ENCODE assay signal across 22 cellular contexts in genomic region chr15:50953302-50953701, GRCh38. TPM values are rescaled to one million over a fixed set of nuclear protein-coding genes. Genes with fewer than 3 reads are reported as not detected.
DNase-seq lines count a peak whose midpoint lies in the region; ATAC-seq, FAIRE-seq and TF ChIP-seq lines count a peak whose summit lies in the region.
"Had no signal": no experiment of that assay in that cellular context is flagged by ENCODE, and none has a peak within 500 bp of the region (broad histone marks: within the 10 kb centered on the region; RNA-seq: fewer than 3 reads in every experiment).

No MANE protein-coding gene starts in this region.

- dilution Hi-C loops in keratinocyte (cut with MboI; ENCODE audit: extremely low pct_ligation_motif_present, low sequenced_read_pairs), result no loop called here

- CTCF ChIA-PET in PC-3 (lab: Charles Lee), result no interaction called here

- H3K9ac ChIP-seq in PC-3 (ENCODE audit: low read length) (no peak overlapping the region), keratinocyte (ENCODE audit: control insufficient read depth, extremely low read depth, insufficient read depth, low read length) (no peak overlapping the region)

- DNase-seq in EH (ENCODE audit: low read depth) (peak; percentile 22), PC-3 (peak; percentile 37), choroid plexus epithelial cell (ENCODE audit: low read depth) (peak; percentile 60), keratinocyte (ENCODE audit: low read depth, low spot score) (no peak), GF-D8 (lab: John Stamatoyannopoulos, UW) (no peak), natural killer cell (no peak)
- DNase-seq: activated CD4-positive, alpha-beta T cell treated with anti-CD3 and anti-CD28 coated beads for 1 hour; activated naive CD4-positive, alpha-beta T cell treated with anti-CD3 and anti-CD28 coated beads, Interleukin-2, amount 50 U/mL, for 16 hours; aorta; DMS 273 treated with DMSO at 0.1 percent for 48 hours; endodermal cell; midbrain; NCI-H1436 treated with DMSO at 0.1 percent for 48 hours; NCI-H526; SHP77; stimulated activated naive CD4-positive, alpha-beta T cell had no signal

- no peak overlapping the region for H3K4me3 ChIP-seq in PC-3 (ENCODE audit: low read length)
- no peak overlapping the region for H3K4me3 ChIP-seq in choroid plexus epithelial cell (ENCODE audit: low read depth, low read length)
- H3K4me3 ChIP-seq in keratinocyte (ENCODE audit: control insufficient read depth in 2 of 3, extremely low read depth in 1 of 3, insufficient read depth in 2 of 3, low read depth in 1 of 3, low read length in 3 of 3), result no peak overlapping the region
- H3K4me3 ChIP-seq: skin epidermis had no signal

- H3K9me2 ChIP-seq in PC-3 (replicated peaks; ENCODE audit: low read length), result no peaks in the 10 kb centered on the region

- peaks cover 5 to 11% of the 10 kb centered on the region in 2 donors for H3K4me1 Mint-ChIP-seq in natural killer cell
- H3K4me1 Mint-ChIP-seq: CD14-positive monocyte, endodermal cell had no signal

- intact Hi-C loops in PC-3 (cut with micrococcal nuclease) (no loop called here), natural killer cell (cut with micrococcal nuclease) (no loop called here)

- H3K9me3 ChIP-seq in PC-3 (ENCODE audit: low read length) (no peaks in the 10 kb centered on the region), keratinocyte (ENCODE audit: control insufficient read depth, low read depth, low read length) (no peaks in the 10 kb centered on the region)

- H3K9me1 ChIP-seq in keratinocyte (ENCODE audit: control insufficient read depth, extremely low read depth, insufficient read depth, low read length), result no peaks in the 10 kb centered on the region

- H3K4me3 Mint-ChIP-seq in natural killer cell, result no peak overlapping the region
- H3K4me3 Mint-ChIP-seq: CD14-positive monocyte, endodermal cell had no signal

- H2AFZ ChIP-seq in PC-3 (ENCODE audit: low read length) (no peak overlapping the region), keratinocyte (ENCODE audit: control insufficient read depth, low read length) (no peak overlapping the region)

- no peaks in the 10 kb centered on the region for H3K79me2 ChIP-seq in PC-3 (ENCODE audit: low read length)
- H3K79me2 ChIP-seq in keratinocyte (ENCODE audit: control insufficient read depth, insufficient read depth, low read length), result peaks cover 3% of the 10 kb centered on the region

- H3K4me2 ChIP-seq in PC-3 (ENCODE audit: low read length) (no peak overlapping the region), keratinocyte (ENCODE audit: control insufficient read depth, extremely low read depth, insufficient read depth, low read depth, low read length) (no peak overlapping the region)

- H3K9me3 Mint-ChIP-seq in natural killer cell, result peaks cover 0 to 4% of the 10 kb centered on the region in 2 donors

- H3K27me3 ChIP-seq in PC-3 (ENCODE audit: low read length) (no peaks in the 10 kb centered on the region), keratinocyte (ENCODE audit: control insufficient read depth, extremely low read depth, insufficient read depth, low read length) (no peaks in the 10 kb centered on the region)

- H3K36me3 ChIP-seq in PC-3 (ENCODE audit: low read depth, low read length) (peaks cover 14% of the 10 kb centered on the region), keratinocyte (ENCODE audit: control insufficient read depth in 2 of 2, extremely low read depth in 1 of 2, insufficient read depth in 2 of 2, low read length in 2 of 2) (peaks cover 5 to 14% of the 10 kb centered on the region in 2 experiments)

- POLR2A ChIA-PET in PC-3 (lab: Charles Lee; ENCODE audit: unreplicated experiment), result no interaction called here

- H3K27ac ChIP-seq in PC-3 (ENCODE audit: low read length) (no peak overlapping the region; the same call in 1 of the 2 replicates), keratinocyte (ENCODE audit: control insufficient read depth, insufficient read depth, low read length) (peak overlapping the region; percentile 45)
- H3K27ac ChIP-seq: skin epidermis had no signal

- TF ChIP-seq CTCF in PC-3 (conservative IDR thresholded peaks at IDR 0.05; ENCODE audit: low read depth, low read length), result no peak
- TF ChIP-seq CTCF in choroid plexus epithelial cell (conservative IDR thresholded peaks at IDR 0.05; ENCODE audit: low read depth, low read length), result no peak
- no peak for TF ChIP-seq CTCF in keratinocyte (optimal IDR thresholded peaks at IDR 0.05 in 1 of 3, IDR thresholded peaks at IDR 0.05 in 1 of 3, conservative IDR thresholded peaks at IDR 0.05 in 1 of 3; ENCODE audit: extremely low read depth in 1 of 3, insufficient read depth in 2 of 3, low read length in 3 of 3)
- TF ChIP-seq CTCF in natural killer cell (IDR thresholded peaks at IDR 0.05), result no peak

- H3K4me1 ChIP-seq in PC-3 (ENCODE audit: insufficient read depth, low read length) (no peaks in the 10 kb centered on the region), keratinocyte (ENCODE audit: control insufficient read depth, extremely low read depth, insufficient read depth, low read length) (peaks cover 10% of the 10 kb centered on the region)

- BruUV-seq in PC-3 (replicated peaks; lab: Mats Ljungman, UMichigan), result no TSS peak

- H3K27me3 Mint-ChIP-seq in natural killer cell (ENCODE audit: low read depth in 2 of 2), result no peaks in the 10 kb centered on the region

- peak; percentile 48 for FAIRE-seq in keratinocyte (lab: Jason Lieb, UNC)
- FAIRE-seq: GM12891, H1 had no signal

- H4K20me1 ChIP-seq in PC-3 (ENCODE audit: low read length) (no peaks in the 10 kb centered on the region), keratinocyte (ENCODE audit: control insufficient read depth, extremely low read depth, insufficient read depth, low read length) (no peaks in the 10 kb centered on the region)

- no peak overlapping the region for H3K27ac Mint-ChIP-seq in natural killer cell
- H3K27ac Mint-ChIP-seq: CD14-positive monocyte, endodermal cell had no signal

- ATAC-seq in PC-3 (peak; percentile 79), HG02870 (IDR thresholded peaks at IDR 0.05; ENCODE audit: unreplicated experiment) (no peak), HG03432 (IDR thresholded peaks at IDR 0.05; ENCODE audit: unreplicated experiment) (no peak), natural killer cell (no peak)

- H3K36me3 Mint-ChIP-seq in natural killer cell, result peaks cover 33% of the 10 kb centered on the region

- H3F3A ChIP-seq in PC-3 (ENCODE audit: low read length, unreplicated experiment), result no peaks in the 10 kb centered on the region

RNA-seq across cellular contexts. Expression of gene AP4E1, which starts 44.8 kb away (rescaled TPM):
- total RNA-seq in PC-3 (2014; rRNA removed), result 4.7 and 6.0 TPM in 2 replicates
- 4.2 to 7.9 TPM (median 5.4 TPM) in 3 replicates for polyA plus RNA-seq in keratinocyte
- polyA plus RNA-seq in keratinocyte (2011; ENCODE audit: low read depth), result 4.9 TPM
- 3.4 and 6.1 TPM in 2 replicates for polyA plus RNA-seq in keratinocyte (2011; cell fraction: cytosol; rRNA removed)
- polyA plus RNA-seq in keratinocyte (2011; cell fraction: nucleus; rRNA removed), result 5.6 and 6.7 TPM in 2 replicates
- 5.3 and 7.7 TPM in 2 replicates for polyA plus RNA-seq in keratinocyte (2012; ENCODE audit: low replicate concordance)
- polyA minus RNA-seq in keratinocyte, result 3.0 to 12.3 TPM (median 5.8 TPM) in 3 replicates
- polyA minus RNA-seq in keratinocyte (2011; cell fraction: cytosol; rRNA and poly(A)+ RNA removed), result 5.8 TPM
- 7.7 and 16.6 TPM in 2 replicates for polyA minus RNA-seq in keratinocyte (2011; cell fraction: nucleus; rRNA and poly(A)+ RNA removed)
- total RNA-seq in natural killer cell, result 10 to 100 TPM; 13.1 to 14.5 (median 14.1) TPM

Comparison
In these comparisons a context has a peak if more than half of its experiments do, and no peak if none do; other contexts are left out.
1. DNase-seq: peak in EH (single experiment), PC-3 (single experiment) and choroid plexus epithelial cell (single experiment); none in keratinocyte (single experiment), GF-D8 (single experiment) and natural killer cell (single experiment).